ENCODE assay signal across 13 cellular contexts in genomic region chr9:131348631-131349521, GRCh38. TPM values are rescaled to one million over a fixed set of nuclear protein-coding genes. Genes with fewer than 3 reads are reported as not detected.
A peak's percentile ranks its signal among the peaks of the same experiment; 100 is the strongest.
DNase-seq lines count a peak whose midpoint lies in the region; ATAC-seq and TF ChIP-seq lines count a peak whose summit lies in the region.
"Had no signal": no experiment of that assay in that cellular context is flagged by ENCODE, and none has a peak within 500 bp of the region (broad histone marks: within the 10 kb centered on the region; RNA-seq: fewer than 3 reads in every experiment).

No MANE protein-coding gene starts in this region.

- peaks cover 4% of the 10 kb centered on the region for H3K4me1 Mint-ChIP-seq in progenitor cell of endocrine pancreas (ENCODE audit: low read depth)

- in situ Hi-C loops in IMR-90 (cut with MboI; ENCODE audit: low sequenced_read_pairs) (no loop called here), brain microvascular endothelial cell (cut with HindIII; ENCODE audit: low pct_ligation_motif_present, low sequenced_read_pairs) (no loop called here)

- TF ChIP-seq POLR2A in IMR-90 (IDR thresholded peaks at IDR 0.05; ENCODE audit: low read depth, low read length) = no peak

- H3K27me3 ChIP-seq in IMR-90 (ENCODE audit: control insufficient read depth, insufficient read depth, low read length) (no peaks in the 10 kb centered on the region; the same call in 1 of the 2 replicates), brain microvascular endothelial cell (replicated peaks) (no peaks in the 10 kb centered on the region)
- H3K27me3 ChIP-seq: right lobe of liver, uterus had no signal

- H3K18ac ChIP-seq in IMR-90 (ENCODE audit: low read depth, low read length) = no peak overlapping the region

- no peak overlapping the region for H2BK20ac ChIP-seq in IMR-90 (ENCODE audit: low read depth, low read length)

- H2BK15ac ChIP-seq in IMR-90 (ENCODE audit: low read depth, low read length) = no peak overlapping the region

- no TSS peak for BruUV-seq in IMR-90 (replicated peaks; lab: Mats Ljungman, UMichigan)

- H3K23ac ChIP-seq in IMR-90 (ENCODE audit: low read depth, low read length) = no peak overlapping the region

- H3K4me3 Mint-ChIP-seq in progenitor cell of endocrine pancreas (ENCODE audit: low read depth) = peak overlapping the region; percentile 14

- intact Hi-C loops in IMR-90 (cut with micrococcal nuclease) = no loop called here

- TF ChIP-seq CTCF in IMR-90 (conservative IDR thresholded peaks at IDR 0.05; ENCODE audit: low read depth, low read length) = 0 out of 2 replicates have a peak, but pooled peaks have one; percentile 10
- TF ChIP-seq CTCF in brain microvascular endothelial cell (IDR thresholded peaks at IDR 0.05; ENCODE audit: low read depth, low read length, missing control alignments) = peak; percentile 47
- peak; percentile 32 for TF ChIP-seq CTCF in progenitor cell of endocrine pancreas (IDR thresholded peaks at IDR 0.05; ENCODE audit: unreplicated experiment)

- POLR2A ChIA-PET in IMR-90 (lab: Charles Lee; ENCODE audit: unreplicated experiment) = no interaction called here

- H3K4me1 ChIP-seq in IMR-90 (ENCODE audit: control insufficient read depth, insufficient read depth, low read length) = no peaks in the 10 kb centered on the region
- H3K4me1 ChIP-seq: uterus had no signal

- no peaks in the 10 kb centered on the region for H3K9me3 Mint-ChIP-seq in progenitor cell of endocrine pancreas (ENCODE audit: low read depth)
- H3K9me3 Mint-ChIP-seq: neural crest cell; stimulated activated effector memory CD8-positive, alpha-beta T cell treated with anti-CD3 and anti-CD28 coated beads, Interleukin-12 subunit alpha, Interleukin-12 subunit beta, amount 100 ng/mL, for 72 hours had no signal

- H3K14ac ChIP-seq in IMR-90 (replicated peaks; ENCODE audit: low read depth, low read length) = no peak overlapping the region

- DNase-seq in ELF-1 (ENCODE audit: low read depth, low spot score) (peak; percentile 30), IMR-90 (no peak), brain microvascular endothelial cell (no peak), progenitor cell of endocrine pancreas (ENCODE audit: low spot score, unreplicated experiment) (no peak), T-helper 9 cell (no peak)
- DNase-seq: activated T-cell treated with anti-CD3 and anti-CD28 coated beads, Interleukin-2, amount 50 U/mL, for 48 hours; stimulated activated CD4-positive, alpha-beta T cell treated with anti-CD3 and anti-CD28 coated beads, Interleukin-4, amount 100 ng/mL, for 4 hours had no signal

- no peak overlapping the region for H3K56ac ChIP-seq in IMR-90 (ENCODE audit: extremely low read depth, insufficient read depth, low read length)

- H3K36me3 ChIP-seq in IMR-90 (ENCODE audit: control insufficient read depth, insufficient read depth, low read length) = no peaks in the 10 kb centered on the region
- H3K36me3 ChIP-seq in brain microvascular endothelial cell (replicated peaks) = no peaks in the 10 kb centered on the region
- H3K36me3 ChIP-seq: right lobe of liver, uterus had no signal

- no peaks in the 10 kb centered on the region for H3K27me3 Mint-ChIP-seq in progenitor cell of endocrine pancreas

- CTCF ChIA-PET in IMR-90 (lab: Yijun Ruan, JAX) = interaction anchor here (0.6 to 1.9 kb wide), 6 partner anchors 14 to 126 kb away, joined by 3 to 5 read pairs (median 3); no protein-coding TSS in a partner anchor

- no peaks in the 10 kb centered on the region for H3K79me1 ChIP-seq in IMR-90 (ENCODE audit: low read depth in 1 of 2, low read length in 2 of 2)

- H3K4me2 ChIP-seq in IMR-90 (ENCODE audit: low read depth, low read length) = no peak overlapping the region

- no peak overlapping the region for H2AK9ac ChIP-seq in IMR-90 (replicated peaks; ENCODE audit: low read depth, low read length, poor library complexity)

- no peak for ATAC-seq in IMR-90 (ENCODE audit: low read depth)
- ATAC-seq in GM18907 (IDR thresholded peaks at IDR 0.05; ENCODE audit: unreplicated experiment) = no peak
- ATAC-seq in HG03565 (IDR thresholded peaks at IDR 0.05; ENCODE audit: unreplicated experiment) = no peak

- no peak overlapping the region for H4K91ac ChIP-seq in IMR-90 (ENCODE audit: insufficient read depth, low read depth, low read length)

- no peaks in the 10 kb centered on the region; the same call in 1 of the 2 replicates for H4K20me1 ChIP-seq in IMR-90 (ENCODE audit: insufficient read depth, low read length)

- H3K9ac ChIP-seq in IMR-90 (ENCODE audit: low read depth, low read length) = no peak overlapping the region

- H2AFZ ChIP-seq in IMR-90 (replicated peaks; ENCODE audit: low read length, poor library complexity) = peak overlapping the region; percentile 69

- no peaks in the 10 kb centered on the region for H3K36me3 Mint-ChIP-seq in progenitor cell of endocrine pancreas (ENCODE audit: insufficient read depth)
- H3K36me3 Mint-ChIP-seq: stimulated activated effector memory CD8-positive, alpha-beta T cell treated with anti-CD3 and anti-CD28 coated beads, Interleukin-12 subunit alpha, Interleukin-12 subunit beta, amount 100 ng/mL, for 72 hours had no signal

- no peaks in the 10 kb centered on the region for H3K9me1 ChIP-seq in IMR-90 (ENCODE audit: insufficient read depth, low read length)

- no peak overlapping the region for H2BK120ac ChIP-seq in IMR-90 (ENCODE audit: low read depth, low read length)

- no peak overlapping the region for H3K4ac ChIP-seq in IMR-90 (ENCODE audit: low read depth, low read length)

- H4K5ac ChIP-seq in IMR-90 (ENCODE audit: low read depth, low read length) = no peak overlapping the region

- H3K27ac ChIP-seq in IMR-90 (ENCODE audit: insufficient read depth, low read length) = no peak overlapping the region
- no peak overlapping the region for H3K27ac ChIP-seq in brain microvascular endothelial cell
- H3K27ac ChIP-seq: right lobe of liver, uterus had no signal

- WGBS in IMR-90 (ENCODE audit: extremely low coverage in 2 of 2, insufficient read length in 1 of 2), 2 experiments = no CpG with 5 or more reads among the region's 10 CpGs

- H4K8ac ChIP-seq in IMR-90 (ENCODE audit: low read depth in 2 of 2, low read length in 2 of 2) = no peak overlapping the region

- no peaks in the 10 kb centered on the region for H3K9me3 ChIP-seq in IMR-90 (ENCODE audit: control insufficient read depth, insufficient read depth, low read length)
- H3K9me3 ChIP-seq: right lobe of liver, uterus had no signal

- dilution Hi-C loops in IMR-90 (cut with HindIII; ENCODE audit: low sequenced_read_pairs, unreplicated experiment) = no loop called here

- H3K4me3 ChIP-seq in IMR-90 (ENCODE audit: insufficient read depth, low read depth, low read length) (no peak overlapping the region), brain microvascular endothelial cell (ENCODE audit: low read depth, low read length) (no peak overlapping the region)
- H3K4me3 ChIP-seq: uterus had no signal

- peak overlapping the region; percentile 59 for H3K27ac Mint-ChIP-seq in progenitor cell of endocrine pancreas
- H3K27ac Mint-ChIP-seq: stimulated activated effector memory CD8-positive, alpha-beta T cell treated with anti-CD3 and anti-CD28 coated beads, Interleukin-12 subunit alpha, Interleukin-12 subunit beta, amount 100 ng/mL, for 72 hours had no signal

- H2AK5ac ChIP-seq in IMR-90 (ENCODE audit: low read depth, low read length) = no peak overlapping the region

- no peak overlapping the region for H2BK5ac ChIP-seq in IMR-90 (ENCODE audit: low read depth, low read length, poor library complexity, severe bottlenecking)

- TF ChIP-seq RAD21 in IMR-90 (IDR thresholded peaks at IDR 0.05; ENCODE audit: low read length) = no peak

TF ChIP-seq in IMR-90, 13 proteins besides CTCF, POLR2A, EP300 and RAD21:
- TF ChIP-seq FOS (IDR thresholded peaks at IDR 0.05; ENCODE audit: low read depth, low read length) = no peak
- TF ChIP-seq MAFK (IDR thresholded peaks at IDR 0.05; ENCODE audit: low read depth, low read length) = no peak
- TF ChIP-seq NFE2L2 (IDR thresholded peaks at IDR 0.05; ENCODE audit: low read depth, low read length) = no peak

RNA-seq across cellular contexts. Expression of gene PRRC2B, which starts 45.0 kb away (rescaled TPM):
- total RNA-seq in IMR-90 (2012; rRNA removed) = 19.4 and 22.2 TPM in 2 replicates
- polyA plus RNA-seq in IMR-90 (2012; rRNA removed) = 39.1 and 46.5 TPM in 2 replicates
- polyA plus RNA-seq in IMR-90 (2012; cell fraction: cytosol; rRNA removed) = 26.8 and 31.7 TPM in 2 replicates
- 111 and 118 TPM in 2 replicates for polyA plus RNA-seq in IMR-90 (2012; cell fraction: nucleus; rRNA removed; ENCODE audit: low replicate concordance)
- 416 and 460 TPM in 2 replicates for total RNA-seq in progenitor cell of endocrine pancreas

RNA-seq across cellular contexts. Expression of gene PLPP7, which starts 59.4 kb away (rescaled TPM):
- 0.54 and 0.56 TPM in 2 replicates for total RNA-seq in IMR-90 (2012; rRNA removed)
- 1.2 TPM in 2 replicates for polyA plus RNA-seq in IMR-90 (2012; rRNA removed)
- 0.89 and 2.2 TPM in 2 replicates for polyA plus RNA-seq in IMR-90 (2012; cell fraction: cytosol; rRNA removed)
- 1.1 and 2.3 TPM in 2 replicates for polyA plus RNA-seq in IMR-90 (2012; cell fraction: nucleus; rRNA removed; ENCODE audit: low replicate concordance)
- total RNA-seq in progenitor cell of endocrine pancreas = 3.6 TPM in 2 replicates

Comparison
In these comparisons a context has a peak if more than half of its experiments do, and no peak if none do; other contexts are left out.
1. RNA of gene PRRC2B, which starts 45.0 kb away (total RNA-seq): 416 to 460 TPM in progenitor cell of endocrine pancreas; 19.4 to 22.2 TPM in IMR-90; every median in the first group is over 10 times any median in the second.
2. Peak in every context shown above with its lines, with median percentiles within 50 percentile points of each other: CTCF ChIP-seq.